Comparison of ENCODE assay signal across 10 cellular contexts in genomic region chr14:91837076-91837475, GRCh38. TPM values are rescaled to one million over a fixed set of nuclear protein-coding genes. Genes with fewer than 3 reads are reported as not detected.
DNase-seq lines count a peak whose midpoint lies in the region; ATAC-seq and TF ChIP-seq lines count a peak whose summit lies in the region.
"Had no signal": no experiment of that assay in that cellular context is flagged by ENCODE, and none has a peak within 500 bp of the region (broad histone marks: within the 10 kb centered on the region; RNA-seq: fewer than 3 reads in every experiment).

No MANE protein-coding gene starts in this region.

- H3K9me3 ChIP-seq in CD8-positive, alpha-beta T cell (ENCODE audit: low read length): no peaks in the 10 kb centered on the region
- H3K9me3 ChIP-seq in OCI-LY7 (ENCODE audit: low read length) (no peaks in the 10 kb centered on the region), neutrophil (no peaks in the 10 kb centered on the region)
- H3K9me3 ChIP-seq: adrenal gland, mucosa of descending colon had no signal

- no peaks in the 10 kb centered on the region for H3K9me2 ChIP-seq in OCI-LY7 (ENCODE audit: insufficient read depth, low read length)

- no peaks in the 10 kb centered on the region for H3K79me2 ChIP-seq in OCI-LY7 (ENCODE audit: insufficient read depth, low read depth, low read length)

- no peak overlapping the region for H3K27ac ChIP-seq in CD8-positive, alpha-beta T cell (ENCODE audit: low read depth, low read length)
- H3K27ac ChIP-seq in OCI-LY7 (ENCODE audit: low read depth, low read length, poor library complexity, severe bottlenecking) (no peak overlapping the region), neutrophil (no peak overlapping the region)

- H3K36me3 ChIP-seq in CD8-positive, alpha-beta T cell (ENCODE audit: insufficient read depth, low read length): no peaks in the 10 kb centered on the region
- H3K36me3 ChIP-seq in OCI-LY7 (ENCODE audit: insufficient read depth, low read length): no peaks in the 10 kb centered on the region
- no peaks in the 10 kb centered on the region for H3K36me3 ChIP-seq in neutrophil
- H3K36me3 ChIP-seq: adrenal gland had no signal

- no peaks in the 10 kb centered on the region for H3K27me3 ChIP-seq in CD8-positive, alpha-beta T cell (ENCODE audit: insufficient read depth, low read length)
- peaks cover 83% of the 10 kb centered on the region for H3K27me3 ChIP-seq in neutrophil

- no peak overlapping the region for H2AFZ ChIP-seq in OCI-LY7 (ENCODE audit: low read length)

- no TSS peak for BruUV-seq in OCI-LY7 (replicated peaks; lab: Mats Ljungman, UMichigan)

- peak overlapping the region; percentile 93 for H3K4me3 Mint-ChIP-seq in CD8-positive, alpha-beta T cell

- TF ChIP-seq CTCF in CD8-positive, alpha-beta T cell (IDR thresholded peaks at IDR 0.05): no peak
- TF ChIP-seq CTCF in OCI-LY7 (conservative IDR thresholded peaks at IDR 0.05; ENCODE audit: low read length) (no peak), epithelial cell of esophagus (IDR thresholded peaks at IDR 0.05; ENCODE audit: insufficient read depth, low read depth, low read length, missing control alignments) (no peak), neutrophil (IDR thresholded peaks at IDR 0.05) (no peak)

- intact Hi-C loops in CD8-positive, alpha-beta T cell (cut with DNase I, micrococcal nuclease): loop anchor here (2.0 to 10.0 kb wide), 7 partner anchors 16 to 328 kb away; partner anchors contain the start of gene ATXN3 (in 1 of the 2)
- intact Hi-C loops in OCI-LY7 (cut with micrococcal nuclease; ENCODE audit: unreplicated experiment): no loop called here

- peak overlapping the region; percentile 70 for H3K4me3 ChIP-seq in CD8-positive, alpha-beta T cell (ENCODE audit: low read depth, low read length)
- H3K4me3 ChIP-seq in OCI-LY7 (ENCODE audit: low read depth, low read length, poor library complexity, severe bottlenecking): peak overlapping the region; percentile 36
- peak overlapping the region; percentile 75 for H3K4me3 ChIP-seq in epithelial cell of esophagus (ENCODE audit: low read length)
- peak overlapping the region; percentile 38 to 59 for H3K4me3 ChIP-seq in neutrophil (ENCODE audit: low read depth in 1 of 2, low read length in 1 of 2)

- H3K4me1 Mint-ChIP-seq in CD8-positive, alpha-beta T cell (ENCODE audit: low read depth): peaks cover 81% of the 10 kb centered on the region

- H3K36me3 Mint-ChIP-seq in CD8-positive, alpha-beta T cell: peaks cover 49% of the 10 kb centered on the region

- no peak for DNase-seq in CD8-positive, alpha-beta T cell
- no peak for DNase-seq in OCI-LY7 (ENCODE audit: low spot score)
- no peak for DNase-seq in epithelial cell of esophagus (ENCODE audit: low read depth)
- no peak for DNase-seq in SK-N-DZ (ENCODE audit: low spot score)
- DNase-seq in cerebellar nuclear complex (lab: John Stamatoyannopoulos, UW): no peak

- H3K9me3 Mint-ChIP-seq in CD8-positive, alpha-beta T cell: no peaks in the 10 kb centered on the region

- peaks cover 24% of the 10 kb centered on the region for H3K4me1 ChIP-seq in CD8-positive, alpha-beta T cell (ENCODE audit: insufficient read depth, low read length)
- H3K4me1 ChIP-seq in OCI-LY7 (ENCODE audit: insufficient read depth, low read length, poor library complexity, severe bottlenecking): peaks cover 9% of the 10 kb centered on the region
- peaks cover 8 to 16% of the 10 kb centered on the region in 2 experiments for H3K4me1 ChIP-seq in neutrophil (ENCODE audit: control insufficient read depth in 1 of 2, insufficient read depth in 1 of 2, low read depth in 1 of 2, low read length in 1 of 2)

- peak overlapping the region; percentile 39; the same call in 1 of the 2 replicates for H3K4me2 ChIP-seq in OCI-LY7 (ENCODE audit: low read length)

- POLR2A ChIA-PET in CD8-positive, alpha-beta T cell (lab: Charles Lee): interaction anchor here (2.2 to 2.6 kb wide), 2 partner anchors 24 to 30 kb away, joined by 7 to 12 read pairs; partner anchors contain the start of gene TC2N
- POLR2A ChIA-PET in OCI-LY7 (lab: Charles Lee): no interaction called here

- H4K20me1 ChIP-seq in OCI-LY7 (ENCODE audit: insufficient read depth, low read length): no peaks in the 10 kb centered on the region

- CTCF ChIA-PET in CD8-positive, alpha-beta T cell (lab: Charles Lee): interaction anchor here (1.6 kb wide), 1 partner anchor 64 kb away, joined by 3 read pairs; no protein-coding TSS in a partner anchor
- CTCF ChIA-PET in OCI-LY7 (lab: Charles Lee; ENCODE audit: unreplicated experiment): no interaction called here

- ATAC-seq in CD8-positive, alpha-beta T cell: no peak
- ATAC-seq in HG02610 (IDR thresholded peaks at IDR 0.05; ENCODE audit: unreplicated experiment): no peak
- no peak for ATAC-seq in GM18511 (IDR thresholded peaks at IDR 0.05; ENCODE audit: unreplicated experiment)

- peak overlapping the region; percentile 96 for H3K27ac Mint-ChIP-seq in CD8-positive, alpha-beta T cell

- H3K27me3 Mint-ChIP-seq in CD8-positive, alpha-beta T cell (ENCODE audit: low read depth): no peaks in the 10 kb centered on the region

RNA-seq across cellular contexts. Expression of gene TC2N, which starts 30.3 kb away (rescaled TPM):
- 100 to 1,000 TPM; 132 TPM for total RNA-seq in CD8-positive, alpha-beta T cell
- total RNA-seq in OCI-LY7 (2014; rRNA removed; shearing (Covaris generic)): 0.10 and 0.57 TPM in 2 replicates
- not detected in 2 replicates for total RNA-seq in OCI-LY7 (2022)
- polyA plus RNA-seq in SK-N-DZ (2014; cell fraction: cytosol; rRNA removed): not detected in 2 replicates
- not detected in 2 replicates for polyA plus RNA-seq in SK-N-DZ (2014; cell fraction: nucleus; rRNA removed)

Comparison
In these comparisons a context has a peak if more than half of its experiments do, and no peak if none do; other contexts are left out.
1. RNA of gene TC2N, which starts 30.3 kb away (total RNA-seq): 132 TPM in CD8-positive, alpha-beta T cell; 0.10 to 0.57 TPM in OCI-LY7; every median in the first group is over 10 times any median in the second.
2. Peak in every context shown above with its lines, with median percentiles within 50 percentile points of each other: H3K4me3 ChIP-seq.